ENCODE assay signal across 17 cellular contexts in genomic region chr4:52246834-52247233, GRCh38.
DNase-seq lines count a peak whose midpoint lies in the region; ATAC-seq and TF ChIP-seq lines count a peak whose summit lies in the region.
"Had no signal": no experiment of that assay in that cellular context is flagged by ENCODE, and none has a peak within 500 bp of the region (broad histone marks: within the 10 kb centered on the region; RNA-seq: fewer than 3 reads in every experiment).

No MANE protein-coding gene starts in this region.

- H3K36me3 ChIP-seq in parathyroid adenoma (ENCODE audit: control insufficient read depth, insufficient read depth, low read length) = no peaks in the 10 kb centered on the region
- H3K36me3 ChIP-seq: HAP-1 had no signal

- no peaks in the 10 kb centered on the region for H3K27me3 ChIP-seq in parathyroid adenoma (ENCODE audit: control insufficient read depth, insufficient read depth, low read length)

- H3K27ac Mint-ChIP-seq in WTC11 = 0 out of 2 replicates have a peak overlapping the region, but pooled peaks have one; percentile 5
- H3K27ac Mint-ChIP-seq: CD4-positive, alpha-beta T cell had no signal

- no peak overlapping the region for H3K4me2 ChIP-seq in parathyroid adenoma (ENCODE audit: low read length)
- H3K4me2 ChIP-seq: A549 had no signal

- TF ChIP-seq CTCF in WTC11 (IDR thresholded peaks at IDR 0.05) (no peak), parathyroid adenoma (IDR thresholded peaks at IDR 0.05) (no peak)

- intact Hi-C loops in left ventricle myocardium superior (cut with micrococcal nuclease) = no loop called here

- H3K4me3 ChIP-seq in parathyroid adenoma (ENCODE audit: low read depth, low read length) = no peak overlapping the region
- H3K4me3 ChIP-seq: A549, GM12878, HAP-1 had no signal

- no peak overlapping the region for H3K4me3 Mint-ChIP-seq in WTC11
- H3K4me3 Mint-ChIP-seq: CD4-positive, alpha-beta T cell had no signal

- POLR2A ChIA-PET in WTC11 (lab: Charles Lee) = no interaction called here
- POLR2A ChIA-PET in HEK293T (lab: Yijun Ruan, JAX) = no interaction called here

- CTCF ChIA-PET in WTC11 (lab: Charles Lee) (no interaction called here), HEK293T (lab: Yijun Ruan, JAX) (no interaction called here)

- no peaks in the 10 kb centered on the region for H3K9me3 ChIP-seq in parathyroid adenoma (ENCODE audit: control insufficient read depth, low read length)
- H3K9me3 ChIP-seq: A549, Caco-2, HAP-1 had no signal

- H3K36me3 Mint-ChIP-seq in WTC11 = peaks cover 3% of the 10 kb centered on the region

- H3K4me1 Mint-ChIP-seq in WTC11 = peaks cover 17% of the 10 kb centered on the region

- H3K27me3 Mint-ChIP-seq in WTC11 (ENCODE audit: low read depth) = peaks cover 2% of the 10 kb centered on the region; the same call in 1 of the 2 replicates
- H3K27me3 Mint-ChIP-seq: CD4-positive, alpha-beta T cell had no signal

- no peaks in the 10 kb centered on the region for H3K79me2 ChIP-seq in parathyroid adenoma

- DNase-seq in DMS 273 (lab: John Stamatoyannopoulos, UW; ENCODE audit: unreplicated experiment) = peak; percentile 7
- no peak for DNase-seq in DMS 273 treated with DMSO at 0.1 percent for 48 hours (lab: John Stamatoyannopoulos, UW)
- DNase-seq in WTC11 (ENCODE audit: low spot score) = no peak
- no peak for DNase-seq in left ventricle myocardium superior
- no peak for DNase-seq in iPS-NIHi11 (ENCODE audit: low spot score)
- no peak for DNase-seq in HEK293T (ENCODE audit: extremely low spot score)
- DNase-seq: AML-193; Caco-2; CD4-positive, alpha-beta T cell; DMS79 treated with DMSO at 0.1 percent for 48 hours; IMR-90 had no signal

- H3K27ac ChIP-seq in parathyroid adenoma = peak overlapping the region; percentile 9
- H3K27ac ChIP-seq: 22Rv1, A549, C4-2B had no signal

- peaks cover 6% of the 10 kb centered on the region for H3K9me3 Mint-ChIP-seq in WTC11

- H3K9ac ChIP-seq in parathyroid adenoma = no peak overlapping the region

- ATAC-seq in WTC11 = no peak
- ATAC-seq in left ventricle myocardium superior = peak; percentile 52
- ATAC-seq: A549, GM12878 had no signal

- H2AFZ ChIP-seq in parathyroid adenoma = no peak overlapping the region

- peaks cover 4% of the 10 kb centered on the region for H3K4me1 ChIP-seq in parathyroid adenoma
- H3K4me1 ChIP-seq: A549, Caco-2, HAP-1 had no signal

TF ChIP-seq in WTC11, 78 proteins besides CTCF, POLR2A, EP300 and RAD21 (continues in another document):
- TF ChIP-seq, protein P1, sequence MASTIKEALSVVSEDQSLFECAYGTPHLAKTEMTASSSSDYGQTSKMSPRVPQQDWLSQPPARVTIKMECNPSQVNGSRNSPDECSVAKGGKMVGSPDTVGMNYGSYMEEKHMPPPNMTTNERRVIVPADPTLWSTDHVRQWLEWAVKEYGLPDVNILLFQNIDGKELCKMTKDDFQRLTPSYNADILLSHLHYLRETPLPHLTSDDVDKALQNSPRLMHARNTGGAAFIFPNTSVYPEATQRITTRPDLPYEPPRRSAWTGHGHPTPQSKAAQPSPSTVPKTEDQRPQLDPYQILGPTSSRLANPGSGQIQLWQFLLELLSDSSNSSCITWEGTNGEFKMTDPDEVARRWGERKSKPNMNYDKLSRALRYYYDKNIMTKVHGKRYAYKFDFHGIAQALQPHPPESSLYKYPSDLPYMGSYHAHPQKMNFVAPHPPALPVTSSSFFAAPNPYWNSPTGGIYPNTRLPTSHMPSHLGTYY (CRISPR knock-in tag; IDR thresholded peaks at IDR 0.05) = no peak
- TF ChIP-seq JUN (CRISPR knock-in tag; IDR thresholded peaks at IDR 0.05) = no peak
- TF ChIP-seq MLX (CRISPR knock-in tag; IDR thresholded peaks at IDR 0.05) = no peak
- TF ChIP-seq NFATC4 (CRISPR knock-in tag; IDR thresholded peaks at IDR 0.05) = no peak
- no peak for TF ChIP-seq ZNF423 (CRISPR knock-in tag; IDR thresholded peaks at IDR 0.05)
- TF ChIP-seq JAZF1 (CRISPR knock-in tag; IDR thresholded peaks at IDR 0.05) = no peak
- no peak for TF ChIP-seq SMAD4 (CRISPR knock-in tag; IDR thresholded peaks at IDR 0.05)
- no peak for TF ChIP-seq MYBL2 (CRISPR knock-in tag; IDR thresholded peaks at IDR 0.05)
- no peak for TF ChIP-seq TP53 (CRISPR knock-in tag; IDR thresholded peaks at IDR 0.05)
- TF ChIP-seq, protein P2, sequence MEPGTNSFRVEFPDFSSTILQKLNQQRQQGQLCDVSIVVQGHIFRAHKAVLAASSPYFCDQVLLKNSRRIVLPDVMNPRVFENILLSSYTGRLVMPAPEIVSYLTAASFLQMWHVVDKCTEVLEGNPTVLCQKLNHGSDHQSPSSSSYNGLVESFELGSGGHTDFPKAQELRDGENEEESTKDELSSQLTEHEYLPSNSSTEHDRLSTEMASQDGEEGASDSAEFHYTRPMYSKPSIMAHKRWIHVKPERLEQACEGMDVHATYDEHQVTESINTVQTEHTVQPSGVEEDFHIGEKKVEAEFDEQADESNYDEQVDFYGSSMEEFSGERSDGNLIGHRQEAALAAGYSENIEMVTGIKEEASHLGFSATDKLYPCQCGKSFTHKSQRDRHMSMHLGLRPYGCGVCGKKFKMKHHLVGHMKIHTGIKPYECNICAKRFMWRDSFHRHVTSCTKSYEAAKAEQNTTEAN (CRISPR knock-in tag; IDR thresholded peaks at IDR 0.05) = no peak
- TF ChIP-seq GTF2I (CRISPR knock-in tag; conservative IDR thresholded peaks at IDR 0.05) = no peak

TF ChIP-seq in HEK293T, 16 proteins besides CTCF, POLR2A, EP300 and RAD21:
- TF ChIP-seq PKNOX1 (IDR thresholded peaks at IDR 0.05) (no peak), SUZ12 (IDR thresholded peaks at IDR 0.05) (no peak), FOXA1 (IDR thresholded peaks at IDR 0.05) (no peak), SP1 (IDR thresholded peaks at IDR 0.05) (no peak), HDGF (IDR thresholded peaks at IDR 0.05; ENCODE audit: borderline replicate concordance) (no peak), BHLHE40 (IDR thresholded peaks at IDR 0.05; ENCODE audit: borderline replicate concordance) (no peak), CTBP1 (IDR thresholded peaks at IDR 0.05; ENCODE audit: borderline replicate concordance) (no peak), FOXK2 (IDR thresholded peaks at IDR 0.05) (no peak), ARNT (IDR thresholded peaks at IDR 0.05) (no peak), LEF1 (IDR thresholded peaks at IDR 0.05; ENCODE audit: borderline replicate concordance) (no peak)
